8 cellular contexts compared by ENCODE assay signal in the genomic region with DNA sequence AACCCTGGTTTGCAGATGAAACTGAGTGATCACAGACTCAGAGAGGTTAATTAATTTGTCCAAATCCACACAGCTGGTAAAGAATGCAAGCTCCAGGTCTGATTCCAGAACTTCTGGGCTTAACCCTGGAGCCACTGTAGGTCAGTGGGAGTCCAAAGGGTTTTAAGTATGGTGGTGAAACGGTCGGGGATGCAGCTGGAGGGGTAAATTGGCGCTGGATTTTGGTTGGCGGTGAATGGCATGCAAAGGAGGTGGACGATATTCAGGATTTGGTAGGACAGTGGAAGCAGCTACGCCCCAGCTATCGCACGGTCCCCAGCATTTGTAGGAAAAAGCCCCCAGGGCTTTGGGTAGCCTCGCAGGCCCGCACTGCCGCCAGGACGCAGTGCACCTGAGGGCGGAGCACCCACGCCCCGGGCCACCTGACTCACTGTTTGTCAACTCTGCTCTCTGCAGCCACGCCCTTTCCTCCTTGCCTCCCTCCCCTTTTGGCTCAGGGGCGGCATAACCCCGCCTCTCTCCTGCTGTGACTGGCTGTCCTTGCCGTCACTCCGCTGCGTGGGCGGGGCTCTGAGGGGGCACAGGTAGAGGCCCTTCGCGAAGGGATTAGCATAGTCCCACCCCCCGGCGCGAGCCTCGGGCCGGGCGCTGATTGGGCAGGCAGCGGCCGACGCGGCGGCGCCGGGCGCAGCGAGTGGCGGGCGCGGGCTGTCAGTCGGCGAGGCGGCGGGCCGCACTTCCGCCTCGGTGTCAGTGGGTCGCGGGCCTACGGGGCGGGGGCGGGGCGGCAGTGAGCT. TPM values are rescaled to one million over a fixed set of nuclear protein-coding genes. Genes with fewer than 3 reads are reported as not detected.
DNase-seq lines count a peak whose midpoint lies in the region; ATAC-seq and TF ChIP-seq lines count a peak whose summit lies in the region.

A gene (plus strand): TSS at position 750 of the 797 bp plus-strand sequence. CDS start 17,664 bp downstream, outside the sequence.

- H2AFZ ChIP-seq in Karpas-422 (ENCODE audit: low read length) = peak within 1 kb of the TSS; percentile 67

- peak within 1 kb of the TSS; percentile 86 for H3K4me3 ChIP-seq in Karpas-422 (ENCODE audit: low read length)
- peak within 1 kb of the TSS; percentile 80 to 91 (median 90) for H3K4me3 ChIP-seq in esophagus squamous epithelium

- H3K9me2 ChIP-seq in Karpas-422 (replicated peaks; ENCODE audit: insufficient read depth, low read length) = no peaks in the 10 kb centered on the region

- peak within 1 kb of the TSS; percentile 37; the same call in 1 of the 2 replicates for H3K27ac ChIP-seq in Karpas-422 (ENCODE audit: low read length)
- H3K27ac ChIP-seq in esophagus squamous epithelium = peak within 1 kb of the TSS; percentile 90 to 99 (median 97)

- DNase-seq in DMS79 (lab: John Stamatoyannopoulos, UW) = peak; percentile 94
- DNase-seq in Karpas-422 = peak; percentile 99
- peak; percentile 99 for DNase-seq in RKO (ENCODE audit: low spot score)
- DNase-seq in activated T-helper 1 cell treated with Interleukin-2 at 50 U/mL for 16 hours (ENCODE audit: low read depth) = peak; percentile 100
- peak; percentile 96 for DNase-seq in esophagus squamous epithelium (lab: John Stamatoyannopoulos, UW)
- peak; percentile 100 for DNase-seq in naive B cell

- ATAC-seq in GM21825 (IDR thresholded peaks at IDR 0.05; ENCODE audit: unreplicated experiment) = peak; percentile 96
- ATAC-seq in naive B cell (ENCODE audit: low read depth in 2 of 2) = peak; percentile 94 to 95
- peak; percentile 99 for ATAC-seq in stimulated activated memory B cell treated with anti-CD40 and anti-IgM and Interleukin-4, amounts not matched to agents 10 μg/mL and 1 μg/mL and 100 μg/mL, for 72 hours

- peak within 1 kb of the TSS; percentile 89 for H3K4me2 ChIP-seq in Karpas-422 (ENCODE audit: low read depth, low read length, poor library complexity, severe bottlenecking)

- H3K9ac ChIP-seq in Karpas-422 (ENCODE audit: low read length) = peak within 1 kb of the TSS; percentile 77

- peaks cover 10% of the 10 kb centered on the region for H4K20me1 ChIP-seq in Karpas-422 (ENCODE audit: insufficient read depth, low read depth, low read length)

- H3K4me1 ChIP-seq in Karpas-422 (ENCODE audit: low read length) (peaks cover 14% of the 10 kb centered on the region), esophagus squamous epithelium (peaks cover 40 to 68% (median 46%) of the 10 kb centered on the region in 3 donors)

- peaks cover 43% of the 10 kb centered on the region for H3K79me2 ChIP-seq in Karpas-422 (ENCODE audit: low read length)

- intact Hi-C loops in esophagus squamous epithelium (cut with DNase I) = no loop called here

- H3K9me3 Mint-ChIP-seq in naive B cell = peaks cover 0 to 5% (median 3%) of the 10 kb centered on the region in 7 donors
- H3K9me3 Mint-ChIP-seq in stimulated activated memory B cell treated with anti-CD40 and anti-IgM and Interleukin-4, amounts not matched to agents 10 μg/mL and 1 μg/mL and 100 μg/mL, for 72 hours = no peaks in the 10 kb centered on the region

- H3K9me3 ChIP-seq in Karpas-422 (ENCODE audit: low read length) = no peaks in the 10 kb centered on the region
- no peaks in the 10 kb centered on the region for H3K9me3 ChIP-seq in esophagus squamous epithelium

- peak within 1 kb of the TSS; percentile 81 to 94 (median 86) for H3K4me3 Mint-ChIP-seq in naive B cell
- H3K4me3 Mint-ChIP-seq in stimulated activated memory B cell treated with anti-CD40 and anti-IgM and Interleukin-4, amounts not matched to agents 10 μg/mL and 1 μg/mL and 100 μg/mL, for 72 hours = peak within 1 kb of the TSS; percentile 81

- H3K4me1 Mint-ChIP-seq in naive B cell = peaks cover 25 to 37% (median 33%) of the 10 kb centered on the region in 3 donors
- peaks cover 43% of the 10 kb centered on the region for H3K4me1 Mint-ChIP-seq in stimulated activated memory B cell treated with anti-CD40 and anti-IgM and Interleukin-4, amounts not matched to agents 10 μg/mL and 1 μg/mL and 100 μg/mL, for 72 hours

- H3K36me3 Mint-ChIP-seq in naive B cell = peaks cover 0 to 5% of the 10 kb centered on the region in 2 donors
- peaks cover 6% of the 10 kb centered on the region for H3K36me3 Mint-ChIP-seq in stimulated activated memory B cell treated with anti-CD40 and anti-IgM and Interleukin-4, amounts not matched to agents 10 μg/mL and 1 μg/mL and 100 μg/mL, for 72 hours

- H3K36me3 ChIP-seq in Karpas-422 (ENCODE audit: insufficient read depth, low read length) = no peaks in the 10 kb centered on the region
- H3K36me3 ChIP-seq in esophagus squamous epithelium = peaks cover 0 to 11% (median 0%) of the 10 kb centered on the region in 3 donors

- H3K27me3 Mint-ChIP-seq in naive B cell = peaks cover 0 to 8% (median 0%) of the 10 kb centered on the region in 3 donors
- H3K27me3 Mint-ChIP-seq in stimulated activated memory B cell treated with anti-CD40 and anti-IgM and Interleukin-4, amounts not matched to agents 10 μg/mL and 1 μg/mL and 100 μg/mL, for 72 hours = no peaks in the 10 kb centered on the region

- peak in 1 of 4 donors; percentile 78 for TF ChIP-seq POLR2A in esophagus squamous epithelium (IDR thresholded peaks at IDR 0.05)

- TF ChIP-seq CTCF in esophagus squamous epithelium (IDR thresholded peaks at IDR 0.05) = no peak

- no peaks in the 10 kb centered on the region for H3K27me3 ChIP-seq in Karpas-422 (ENCODE audit: low read length)
- H3K27me3 ChIP-seq in esophagus squamous epithelium = peaks cover 0 to 14% (median 0%) of the 10 kb centered on the region in 4 donors

- H3K27ac Mint-ChIP-seq in naive B cell = peak within 1 kb of the TSS; percentile 89 to 97 (median 94)
- H3K27ac Mint-ChIP-seq in stimulated activated memory B cell treated with anti-CD40 and anti-IgM and Interleukin-4, amounts not matched to agents 10 μg/mL and 1 μg/mL and 100 μg/mL, for 72 hours = peak within 1 kb of the TSS; percentile 92

- WGBS in esophagus squamous epithelium, 2 donors = 0 to 3% methylated on average over 2 to 10 of the region's 55 CpGs

RNA-seq across cellular contexts. Expression of the gene that starts here (rescaled TPM):
- 19.1 and 22.6 TPM in 2 replicates for total RNA-seq in Karpas-422 (2014; rRNA removed; shearing (Covaris generic); ENCODE audit: low replicate concordance)
- total RNA-seq in esophagus squamous epithelium = 10 to 100 TPM; 48.4 to 65.1 (median 55.8) TPM
- 10 to 100 TPM; 15.8 to 29.5 (median 17.7) TPM for polyA plus RNA-seq in naive B cell (ENCODE audit: low read depth in 6 of 6)

Comparison
In these comparisons a context has a peak if more than half of its experiments do, and no peak if none do; other contexts are left out.
1. Peak in every context shown above with its lines: DNase-seq, ATAC-seq, H3K4me3 ChIP-seq and H3K27ac ChIP-seq.